ENCODE assay signal across 8 cellular contexts in genomic region chr12:117857632-117858274, GRCh38.
DNase-seq lines count a peak whose midpoint lies in the region; ATAC-seq and TF ChIP-seq lines count a peak whose summit lies in the region.

No MANE protein-coding gene starts in this region.

- H3K4me1 Mint-ChIP-seq in WTC11 (0 out of 2 replicates have a peak, but pooled peaks cover 2% of the 10 kb centered on the region), chondrocyte (ENCODE audit: low read depth) (no peaks in the 10 kb centered on the region)

- H3K9me3 ChIP-seq in mucosa of descending colon: no peaks in the 10 kb centered on the region
- H3K9me3 ChIP-seq in tibial nerve: peaks cover 0 to 10% (median 0%) of the 10 kb centered on the region in 4 donors

- no peaks in the 10 kb centered on the region for H3K36me3 Mint-ChIP-seq in WTC11
- H3K36me3 Mint-ChIP-seq in chondrocyte (ENCODE audit: low read depth): peaks cover 2% of the 10 kb centered on the region

- intact Hi-C loops in mucosa of descending colon (cut with DNase I, micrococcal nuclease): loop anchor here in 1 of 2 donors (10.0 kb wide), 1 partner anchor 643 kb away; no protein-coding TSS in a partner anchor

- H3K4me3 ChIP-seq in mucosa of descending colon (no peak overlapping the region), tibial nerve (no peak overlapping the region)

- no peaks in the 10 kb centered on the region for H3K4me1 ChIP-seq in mucosa of descending colon (ENCODE audit: low read depth)
- H3K4me1 ChIP-seq in tibial nerve: no peaks in the 10 kb centered on the region

- no peak for TF ChIP-seq EP300 in tibial nerve (IDR thresholded peaks at IDR 0.05)

- no peak overlapping the region for H3K27ac ChIP-seq in tibial nerve

- peak; percentile 35 to 43 for DNase-seq in NCI-H2081 (lab: John Stamatoyannopoulos, UW)
- DNase-seq in NCI-H2081 treated with DMSO at 0.1 percent for 48 hours (lab: John Stamatoyannopoulos, UW): no peak
- DNase-seq in LoVo (ENCODE audit: low spot score): peak; percentile 69
- DNase-seq in WTC11 (ENCODE audit: low spot score): peak; percentile 83
- DNase-seq in chondrocyte (ENCODE audit: low spot score): no peak
- peak in 1 of 3 donors; percentile 63 for DNase-seq in mucosa of descending colon
- peak in 1 of 2 donors; percentile 27 for DNase-seq in tibial nerve (ENCODE audit: low spot score in 2 of 2)

- WGBS in tibial nerve, 2 donors: 47 to 49% methylated on average over 6 of the region's 6 CpGs

- POLR2A ChIA-PET in WTC11 (lab: Charles Lee): interaction anchor here (1.0 kb wide), 1 partner anchor 18 kb away, joined by 3 read pairs; no protein-coding TSS in a partner anchor

- H3K4me3 Mint-ChIP-seq in WTC11 (no peak overlapping the region), chondrocyte (ENCODE audit: unreplicated experiment) (no peak overlapping the region)

- TF ChIP-seq POLR2A in tibial nerve (IDR thresholded peaks at IDR 0.05): no peak

- CTCF ChIA-PET in WTC11 (lab: Charles Lee): interaction anchor here (0.7 to 2.9 kb wide), 60 partner anchors 8 to 658 kb away, joined by 3 to 26 read pairs (median 4); partner anchors contain the start of gene RFC5

- ATAC-seq in WTC11: peak; percentile 64
- ATAC-seq in mucosa of descending colon: peak; percentile 56
- ATAC-seq in GM21825 (IDR thresholded peaks at IDR 0.05; ENCODE audit: unreplicated experiment): no peak

- no peaks in the 10 kb centered on the region; the same call in 1 of the 2 replicates for H3K9me3 Mint-ChIP-seq in WTC11
- peaks cover 5% of the 10 kb centered on the region for H3K9me3 Mint-ChIP-seq in chondrocyte (ENCODE audit: low read depth)

- H3K36me3 ChIP-seq in mucosa of descending colon (ENCODE audit: low read depth): no peaks in the 10 kb centered on the region
- no peaks in the 10 kb centered on the region for H3K36me3 ChIP-seq in tibial nerve

- H3K27me3 Mint-ChIP-seq in WTC11 (ENCODE audit: low read depth): no peaks in the 10 kb centered on the region
- H3K27me3 Mint-ChIP-seq in chondrocyte (ENCODE audit: low read depth): peaks cover 3% of the 10 kb centered on the region

- TF ChIP-seq CTCF in WTC11 (IDR thresholded peaks at IDR 0.05) (peak; percentile 80), chondrocyte (IDR thresholded peaks at IDR 0.05) (peak; percentile 77), mucosa of descending colon (IDR thresholded peaks at IDR 0.05) (no peak), tibial nerve (IDR thresholded peaks at IDR 0.05) (peak in 4 of 5 experiments; percentile 17 to 37 (median 32))

- no peaks in the 10 kb centered on the region for H3K27me3 ChIP-seq in tibial nerve

- H3K27ac Mint-ChIP-seq in WTC11 (no peak overlapping the region), chondrocyte (ENCODE audit: unreplicated experiment) (no peak overlapping the region)

TF ChIP-seq in WTC11, 78 proteins besides CTCF, POLR2A, EP300 and RAD21:
- TF ChIP-seq ERG (CRISPR knock-in tag; IDR thresholded peaks at IDR 0.05) (0 out of 2 replicates have a peak, but pooled peaks have one; percentile 36), GTF2I (CRISPR knock-in tag; conservative IDR thresholded peaks at IDR 0.05) (peak; percentile 78), ZNF396 (CRISPR knock-in tag; IDR thresholded peaks at IDR 0.05; ENCODE audit: borderline replicate concordance) (0 out of 2 replicates have a peak, but pooled peaks have one; percentile 54)
- TF ChIP-seq, protein P1, sequence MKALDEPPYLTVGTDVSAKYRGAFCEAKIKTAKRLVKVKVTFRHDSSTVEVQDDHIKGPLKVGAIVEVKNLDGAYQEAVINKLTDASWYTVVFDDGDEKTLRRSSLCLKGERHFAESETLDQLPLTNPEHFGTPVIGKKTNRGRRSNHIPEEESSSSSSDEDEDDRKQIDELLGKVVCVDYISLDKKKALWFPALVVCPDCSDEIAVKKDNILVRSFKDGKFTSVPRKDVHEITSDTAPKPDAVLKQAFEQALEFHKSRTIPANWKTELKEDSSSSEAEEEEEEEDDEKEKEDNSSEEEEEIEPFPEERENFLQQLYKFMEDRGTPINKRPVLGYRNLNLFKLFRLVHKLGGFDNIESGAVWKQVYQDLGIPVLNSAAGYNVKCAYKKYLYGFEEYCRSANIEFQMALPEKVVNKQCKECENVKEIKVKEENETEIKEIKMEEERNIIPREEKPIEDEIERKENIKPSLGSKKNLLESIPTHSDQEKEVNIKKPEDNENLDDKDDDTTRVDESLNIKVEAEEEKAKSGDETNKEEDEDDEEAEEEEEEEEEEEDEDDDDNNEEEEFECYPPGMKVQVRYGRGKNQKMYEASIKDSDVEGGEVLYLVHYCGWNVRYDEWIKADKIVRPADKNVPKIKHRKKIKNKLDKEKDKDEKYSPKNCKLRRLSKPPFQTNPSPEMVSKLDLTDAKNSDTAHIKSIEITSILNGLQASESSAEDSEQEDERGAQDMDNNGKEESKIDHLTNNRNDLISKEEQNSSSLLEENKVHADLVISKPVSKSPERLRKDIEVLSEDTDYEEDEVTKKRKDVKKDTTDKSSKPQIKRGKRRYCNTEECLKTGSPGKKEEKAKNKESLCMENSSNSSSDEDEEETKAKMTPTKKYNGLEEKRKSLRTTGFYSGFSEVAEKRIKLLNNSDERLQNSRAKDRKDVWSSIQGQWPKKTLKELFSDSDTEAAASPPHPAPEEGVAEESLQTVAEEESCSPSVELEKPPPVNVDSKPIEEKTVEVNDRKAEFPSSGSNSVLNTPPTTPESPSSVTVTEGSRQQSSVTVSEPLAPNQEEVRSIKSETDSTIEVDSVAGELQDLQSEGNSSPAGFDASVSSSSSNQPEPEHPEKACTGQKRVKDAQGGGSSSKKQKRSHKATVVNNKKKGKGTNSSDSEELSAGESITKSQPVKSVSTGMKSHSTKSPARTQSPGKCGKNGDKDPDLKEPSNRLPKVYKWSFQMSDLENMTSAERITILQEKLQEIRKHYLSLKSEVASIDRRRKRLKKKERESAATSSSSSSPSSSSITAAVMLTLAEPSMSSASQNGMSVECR (CRISPR knock-in tag; IDR thresholded peaks at IDR 0.05; ENCODE audit: borderline replicate concordance): no peak

Comparison
In these comparisons a context has a peak if more than half of its experiments do, and no peak if none do; other contexts are left out.
1. DNase-seq: peak in NCI-H2081 (2 of 2), LoVo (single experiment) and WTC11 (single experiment); none in NCI-H2081 treated with DMSO at 0.1 percent for 48 hours (single experiment) and chondrocyte (single experiment).